Comparison of ENCODE assay signal across 8 cellular contexts in the genomic region with DNA sequence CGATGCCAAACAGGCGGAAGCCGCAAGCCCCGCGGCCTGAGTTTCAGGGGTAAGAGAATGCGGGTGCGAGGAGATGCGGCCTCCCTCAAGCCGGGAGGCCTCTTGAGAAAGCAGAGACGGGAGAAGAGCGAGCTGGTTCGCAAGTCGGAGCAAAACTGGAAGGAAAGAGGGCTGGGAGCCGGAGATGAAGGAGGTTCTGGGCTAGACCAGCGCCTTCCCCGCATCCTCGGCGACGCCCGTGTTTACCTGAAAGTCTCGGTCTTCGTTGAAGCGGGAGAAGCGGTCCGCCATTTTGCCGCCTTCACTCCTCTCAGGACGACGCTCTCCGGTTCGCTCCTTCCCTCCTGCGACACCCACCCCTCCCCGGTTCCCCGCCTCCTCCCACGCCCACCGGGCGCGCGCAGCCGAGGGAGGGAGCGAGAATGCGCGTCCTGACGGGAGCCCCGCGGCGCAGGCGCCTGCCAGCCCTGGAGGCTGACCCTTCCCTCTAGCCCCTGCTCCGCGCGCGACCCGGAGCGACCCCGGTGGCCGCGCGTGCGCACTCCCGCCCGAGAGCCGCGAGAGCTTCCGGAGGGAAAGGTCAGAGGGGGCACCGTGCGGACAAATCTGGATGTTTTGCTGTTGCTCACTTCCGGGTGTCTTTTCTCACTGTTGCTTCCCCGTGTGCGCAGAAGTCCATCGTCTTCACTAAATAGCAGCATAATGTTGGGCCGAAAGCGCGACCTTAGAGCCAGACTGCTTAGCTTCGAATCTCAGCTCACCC. TPM values are rescaled to one million over a fixed set of nuclear protein-coding genes. Genes with fewer than 3 reads are reported as not detected.
DNase-seq lines count a peak whose midpoint lies in the region; ATAC-seq and TF ChIP-seq lines count a peak whose summit lies in the region.

GPATCH8 (minus strand) TSS at position 327 of the 763 bp plus-strand sequence; CDS start at position 291, 36 bp downstream.

- WGBS in adrenal gland, 4 donors: 0 to 1% (median 1%) methylated on average over 16 to 73 of the region's 73 CpGs
- WGBS in heart right ventricle, 2 donors: 0 to 1% methylated on average over 64 to 73 of the region's 73 CpGs
- WGBS in upper lobe of left lung, 2 donors: 0 to 1% methylated on average over 25 to 36 of the region's 73 CpGs

- TF ChIP-seq CTCF in GM13976 (IDR thresholded peaks at IDR 0.05; ENCODE audit: borderline replicate concordance, control extremely low read depth, extremely low read depth, insufficient read depth, missing control alignments) (no peak), adrenal gland (IDR thresholded peaks at IDR 0.05) (no peak), heart right ventricle (IDR thresholded peaks at IDR 0.05) (no peak), upper lobe of left lung (IDR thresholded peaks at IDR 0.05) (peak in 2 of 6 experiments; percentile 7 to 36)

- H3K36me3 ChIP-seq in adrenal gland (replicated peaks in 1 of 2) (no peaks in the 10 kb centered on the region), heart right ventricle (no peaks in the 10 kb centered on the region), upper lobe of left lung (no peaks in the 10 kb centered on the region)

- H3K4me3 ChIP-seq in adrenal gland (peak within 1 kb of the TSS; percentile 69 to 82 (median 75)), heart right ventricle (peak within 1 kb of the TSS; percentile 60 to 97 (median 77)), upper lobe of left lung (peak within 1 kb of the TSS; percentile 55 to 82 (median 70))

- TF ChIP-seq EP300 in upper lobe of left lung (IDR thresholded peaks at IDR 0.05): peak in 1 of 4 donors; percentile 17

- ATAC-seq in HG02870 (IDR thresholded peaks at IDR 0.05; ENCODE audit: unreplicated experiment) (peak; percentile 91), heart right ventricle (peak; percentile 98 to 99 (median 99)), upper lobe of left lung (ENCODE audit: low FRiP score in 2 of 2) (peak; percentile 97 to 99)

- DNase-seq in GM13976 (ENCODE audit: low spot score) (peak; percentile 100), NCI-H146 treated with DMSO at 0.1 percent for 48 hours (lab: John Stamatoyannopoulos, UW; ENCODE audit: unreplicated experiment) (peak; percentile 93), T-helper 1 cell (peak; percentile 87 to 96 (median 89)), adrenal gland (peak; percentile 92 to 96 (median 95)), heart right ventricle (peak; percentile 95 to 97), posterior vena cava (ENCODE audit: low spot score) (peak; percentile 98), upper lobe of left lung (peak; percentile 94 to 99)

- TF ChIP-seq POLR2A in adrenal gland (IDR thresholded peaks at IDR 0.05) (peak; percentile 10 to 78), upper lobe of left lung (IDR thresholded peaks at IDR 0.05) (peak in 3 of 4 donors; percentile 55 to 84 (median 75))

- intact Hi-C loops in adrenal gland (cut with DNase I) (loop anchor here in 1 of 2 donors (10.0 kb wide), 1 partner anchor 108 kb away; no protein-coding TSS in a partner anchor), heart right ventricle (cut with DNase I) (loop anchor here in 2 of 10 donors (5.0 to 10.0 kb wide), 2 partner anchors 61 to 118 kb away; partner anchors contain the start of gene ITGA2B (in 1 of the 2)), posterior vena cava (cut with DNase I) (loop anchor here in 1 of 2 donors (10.0 kb wide), 1 partner anchor 98 kb away; no protein-coding TSS in a partner anchor)

- in situ Hi-C loops in GM13976 (cut with MboI; ENCODE audit: low sequenced_read_pairs, unreplicated experiment): loop anchor here (10.0 to 25.0 kb wide), 2 partner anchors 98 to 291 kb away; partner anchors contain the start of gene UBTF

- H3K27me3 ChIP-seq in adrenal gland (no peaks in the 10 kb centered on the region), heart right ventricle (peaks cover 0 to 12% (median 6%) of the 10 kb centered on the region in 7 donors), upper lobe of left lung (no peaks in the 10 kb centered on the region)

- peaks cover 18 to 47% of the 10 kb centered on the region in 2 donors for H3K4me1 ChIP-seq in adrenal gland (replicated peaks in 1 of 2)
- peaks cover 7 to 51% (median 43%) of the 10 kb centered on the region in 9 donors for H3K4me1 ChIP-seq in heart right ventricle
- peaks cover 26 to 48% (median 35%) of the 10 kb centered on the region in 4 donors for H3K4me1 ChIP-seq in upper lobe of left lung

- H3K9me3 ChIP-seq in adrenal gland (replicated peaks in 1 of 3) (no peaks in the 10 kb centered on the region), heart right ventricle (no peaks in the 10 kb centered on the region), upper lobe of left lung (no peaks in the 10 kb centered on the region)

- H3K27ac ChIP-seq in adrenal gland (peak within 1 kb of the TSS; percentile 18 to 94 (median 84)), heart right ventricle (peak within 1 kb of the TSS; percentile 76 to 92 (median 90)), upper lobe of left lung (peak within 1 kb of the TSS; percentile 87 to 90 (median 89))

RNA-seq across cellular contexts. Expression of gene GPATCH8, which starts in this region (rescaled TPM):
- 10 to 100 TPM; 13.6 to 33.6 (median 30.4) TPM for total RNA-seq in adrenal gland
- 10 to 100 TPM in 2 of 3 donors, 1 to 10 TPM in 1; 7.2 to 30.0 (median 15.5) TPM for polyA plus RNA-seq in adrenal gland
- total RNA-seq in heart right ventricle: 10 to 100 TPM; 19.3 to 25.1 (median 22.0) TPM
- polyA plus RNA-seq in heart right ventricle: 10 to 100 TPM in 1 of 2 donors, 1 to 10 TPM in 1; 5.8 to 23.3 TPM
- 10 to 100 TPM; 28.5 to 36.4 TPM for total RNA-seq in posterior vena cava
- 10 to 100 TPM; 27.2 to 74.5 (median 44.1) TPM for total RNA-seq in upper lobe of left lung

Comparison
In these comparisons a context has a peak if more than half of its experiments do, and no peak if none do; other contexts are left out.
1. Peak in every context shown above with its lines: DNase-seq, ATAC-seq, H3K4me3 ChIP-seq and H3K27ac ChIP-seq.